In genomic region chr13:44218501-44219240, GRCh38 we compare ENCODE assay signal across 7 cellular contexts.
DNase-seq lines count a peak whose midpoint lies in the region; ATAC-seq and TF ChIP-seq lines count a peak whose summit lies in the region.

No MANE protein-coding gene starts in this region.

- no peaks in the 10 kb centered on the region for H3K9me3 ChIP-seq in upper lobe of right lung

- H3K27ac Mint-ChIP-seq in CD14-positive monocyte: no peak overlapping the region
- no peak overlapping the region for H3K27ac Mint-ChIP-seq in activated T-helper 17 cell treated with anti-CD3 and anti-CD28 coated beads, Interleukin-2, amount 50 U/mL, for 72 hours

- H3K4me3 ChIP-seq in brain microvascular endothelial cell (ENCODE audit: low read depth, low read length) (no peak overlapping the region), lower leg skin (ENCODE audit: low read depth, poor library complexity, severe bottlenecking) (no peak overlapping the region), upper lobe of right lung (no peak overlapping the region)

- intact Hi-C loops in lower leg skin (cut with DNase I; ENCODE audit: low total_unique reads) (no loop called here), upper lobe of right lung (cut with DNase I) (no loop called here), CD14-positive monocyte (cut with micrococcal nuclease) (no loop called here)

- H3K36me3 Mint-ChIP-seq in CD14-positive monocyte: no peaks in the 10 kb centered on the region
- H3K36me3 Mint-ChIP-seq in activated T-helper 17 cell treated with anti-CD3 and anti-CD28 coated beads, Interleukin-2, amount 50 U/mL, for 72 hours (ENCODE audit: low read depth): no peaks in the 10 kb centered on the region

- H3K27me3 ChIP-seq in brain microvascular endothelial cell (replicated peaks) (no peaks in the 10 kb centered on the region), upper lobe of right lung (no peaks in the 10 kb centered on the region)

- peaks cover 39% of the 10 kb centered on the region for H3K4me1 ChIP-seq in upper lobe of right lung

- no peak overlapping the region for H3K4me3 Mint-ChIP-seq in CD14-positive monocyte
- H3K4me3 Mint-ChIP-seq in activated T-helper 17 cell treated with anti-CD3 and anti-CD28 coated beads, Interleukin-2, amount 50 U/mL, for 72 hours: no peak overlapping the region

- no peak for TF ChIP-seq POLR2A in lower leg skin (IDR thresholded peaks at IDR 0.05)

- in situ Hi-C loops in brain microvascular endothelial cell (cut with HindIII; ENCODE audit: low pct_ligation_motif_present, low sequenced_read_pairs): no loop called here

- no peaks in the 10 kb centered on the region for H3K27me3 Mint-ChIP-seq in CD14-positive monocyte (ENCODE audit: low read depth in 3 of 3)
- peaks cover 19% of the 10 kb centered on the region for H3K27me3 Mint-ChIP-seq in activated T-helper 17 cell treated with anti-CD3 and anti-CD28 coated beads, Interleukin-2, amount 50 U/mL, for 72 hours

- no peaks in the 10 kb centered on the region for H3K36me3 ChIP-seq in brain microvascular endothelial cell (replicated peaks)
- no peaks in the 10 kb centered on the region for H3K36me3 ChIP-seq in upper lobe of right lung

- H3K27ac ChIP-seq in brain microvascular endothelial cell (no peak overlapping the region), upper lobe of right lung (peak overlapping the region; percentile 81)

- peak; percentile 96 for ATAC-seq in upper lobe of right lung
- no peak for ATAC-seq in GM18870 (IDR thresholded peaks at IDR 0.05; ENCODE audit: unreplicated experiment)
- ATAC-seq in activated T-helper 17 cell treated with anti-CD3 and anti-CD28 coated beads, Interleukin-2, amount 50 U/mL, for 72 hours (replicated peaks): no peak

- no peaks in the 10 kb centered on the region for H3K9me3 Mint-ChIP-seq in CD14-positive monocyte
- no peaks in the 10 kb centered on the region for H3K9me3 Mint-ChIP-seq in activated T-helper 17 cell treated with anti-CD3 and anti-CD28 coated beads, Interleukin-2, amount 50 U/mL, for 72 hours

- TF ChIP-seq CTCF in brain microvascular endothelial cell (IDR thresholded peaks at IDR 0.05; ENCODE audit: low read depth, low read length, missing control alignments): no peak
- no peak for TF ChIP-seq CTCF in lower leg skin (IDR thresholded peaks at IDR 0.05)
- TF ChIP-seq CTCF in upper lobe of right lung (IDR thresholded peaks at IDR 0.05): no peak
- no peak for TF ChIP-seq CTCF in CD14-positive monocyte (IDR thresholded peaks at IDR 0.05)

- DNase-seq in NCI-H2029 (lab: John Stamatoyannopoulos, UW): peak; percentile 62
- peak; percentile 42 for DNase-seq in brain microvascular endothelial cell
- peak; percentile 74 to 93 for DNase-seq in lower leg skin (ENCODE audit: low spot score in 2 of 2)
- peak; percentile 88 for DNase-seq in upper lobe of right lung
- DNase-seq in CD14-positive monocyte (ENCODE audit: low spot score): no peak

- H3K4me1 Mint-ChIP-seq in CD14-positive monocyte: no peaks in the 10 kb centered on the region
- no peaks in the 10 kb centered on the region for H3K4me1 Mint-ChIP-seq in activated T-helper 17 cell treated with anti-CD3 and anti-CD28 coated beads, Interleukin-2, amount 50 U/mL, for 72 hours

- WGBS in lower leg skin, 2 donors: 58 to 60% methylated on average over 10 of the region's 10 CpGs
